15 cellular contexts compared by ENCODE assay signal in the genomic region with DNA sequence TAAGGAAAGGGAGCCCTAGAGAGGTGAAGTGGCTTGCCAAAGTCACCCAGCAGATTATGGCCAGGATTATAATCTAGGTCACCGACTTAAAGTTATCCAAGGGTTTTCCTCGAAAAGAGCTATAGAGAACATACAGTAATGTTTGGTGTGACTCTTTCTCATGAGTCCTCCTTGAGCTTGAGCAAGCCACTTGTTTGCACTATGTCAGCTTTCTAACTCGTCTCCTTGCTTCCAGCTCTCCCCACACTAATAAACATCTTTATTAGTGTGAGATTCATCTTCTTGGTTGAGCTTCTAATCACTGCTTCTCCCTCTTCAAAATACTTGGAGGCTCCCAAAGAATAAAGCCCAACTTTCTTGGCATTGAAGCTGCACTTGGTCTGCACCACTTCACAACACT.
DNase-seq lines count a peak whose midpoint lies in the region; ATAC-seq and TF ChIP-seq lines count a peak whose summit lies in the region.
"Had no signal": no experiment of that assay in that cellular context is flagged by ENCODE, and none has a peak within 500 bp of the region (broad histone marks: within the 10 kb centered on the region; RNA-seq: fewer than 3 reads in every experiment).

No MANE protein-coding gene starts in this region.

- no peak overlapping the region for H3K4me3 ChIP-seq in heart right ventricle
- H3K4me3 ChIP-seq in right atrium auricular region, result no peak overlapping the region
- H3K4me3 ChIP-seq in right cardiac atrium (ENCODE audit: low read length), result no peak overlapping the region
- no peak overlapping the region for H3K4me3 ChIP-seq in testis
- H3K4me3 ChIP-seq in aorta (ENCODE audit: low read length in 2 of 2), result no peak overlapping the region
- H3K4me3 ChIP-seq in naive thymus-derived CD4-positive, alpha-beta T cell (ENCODE audit: low read length), result no peak overlapping the region
- H3K4me3 ChIP-seq: BLaER1, HAP-1 had no signal

- intact Hi-C loops in heart right ventricle (cut with DNase I) (no loop called here), right cardiac atrium (cut with DNase I) (no loop called here), testis (cut with DNase I; ENCODE audit: low total_unique reads) (no loop called here), aorta (cut with DNase I) (no loop called here)
- intact Hi-C loops in naive thymus-derived CD4-positive, alpha-beta T cell (cut with micrococcal nuclease), result no loop called here

- H3K27me3 ChIP-seq in heart right ventricle, result no peaks in the 10 kb centered on the region
- no peaks in the 10 kb centered on the region for H3K27me3 ChIP-seq in right atrium auricular region
- no peaks in the 10 kb centered on the region for H3K27me3 ChIP-seq in right cardiac atrium (ENCODE audit: control insufficient read depth, insufficient read depth)
- H3K27me3 ChIP-seq in testis, result no peaks in the 10 kb centered on the region
- H3K27me3 ChIP-seq in aorta (ENCODE audit: control insufficient read depth in 1 of 2, insufficient read depth in 2 of 2, low read length in 1 of 2), result no peaks in the 10 kb centered on the region
- H3K27me3 ChIP-seq in naive thymus-derived CD4-positive, alpha-beta T cell (ENCODE audit: control insufficient read depth in 2 of 2, insufficient read depth in 2 of 2, low read length in 2 of 2), result no peaks in the 10 kb centered on the region
- H3K27me3 ChIP-seq: BLaER1 had no signal

- 38 to 55% methylated on average over 3 of the region's 3 CpGs for WGBS in heart right ventricle, 2 donors
- WGBS in right cardiac atrium, result 53% methylated on average over 3 of the region's 3 CpGs
- 20 to 30% methylated on average over 3 of the region's 3 CpGs for WGBS in testis, 2 donors
- WGBS in aorta, 2 donors, result 10 to 16% methylated on average over 3 of the region's 3 CpGs

- H3K4me1 Mint-ChIP-seq in naive thymus-derived CD4-positive, alpha-beta T cell, result no peaks in the 10 kb centered on the region
- H3K4me1 Mint-ChIP-seq: CD8-positive, alpha-beta memory T cell had no signal

- H3K27ac ChIP-seq in heart right ventricle, result peak overlapping the region in 1 of 10 donors; percentile 15
- no peak overlapping the region for H3K27ac ChIP-seq in right atrium auricular region
- H3K27ac ChIP-seq in right cardiac atrium (ENCODE audit: low read length), result no peak overlapping the region
- peak overlapping the region; percentile 57 to 68 for H3K27ac ChIP-seq in testis
- H3K27ac ChIP-seq in aorta (ENCODE audit: low read depth in 1 of 2, low read length in 2 of 2), result peak overlapping the region in 1 of 2 donors; percentile 59
- H3K27ac ChIP-seq in naive thymus-derived CD4-positive, alpha-beta T cell (ENCODE audit: low read depth, low read length), result no peak overlapping the region
- H3K27ac ChIP-seq: BLaER1 had no signal

- peaks cover 0 to 14% (median 5%) of the 10 kb centered on the region in 11 donors for H3K9me3 Mint-ChIP-seq in naive thymus-derived CD4-positive, alpha-beta T cell

- no peak overlapping the region for H3K4me3 Mint-ChIP-seq in naive thymus-derived CD4-positive, alpha-beta T cell
- H3K4me3 Mint-ChIP-seq: CD8-positive, alpha-beta memory T cell had no signal

- H3K9me3 ChIP-seq in heart right ventricle, result peaks cover 0 to 12% (median 0%) of the 10 kb centered on the region in 11 donors
- H3K9me3 ChIP-seq in right atrium auricular region, result peaks cover 0 to 3% of the 10 kb centered on the region in 2 donors
- peaks cover 3% of the 10 kb centered on the region for H3K9me3 ChIP-seq in right cardiac atrium (ENCODE audit: control insufficient read depth, low read length)
- H3K9me3 ChIP-seq in testis, result no peaks in the 10 kb centered on the region
- no peaks in the 10 kb centered on the region for H3K9me3 ChIP-seq in aorta (ENCODE audit: control insufficient read depth, low read length)
- no peaks in the 10 kb centered on the region for H3K9me3 ChIP-seq in naive thymus-derived CD4-positive, alpha-beta T cell (ENCODE audit: control insufficient read depth in 2 of 3, low read length in 3 of 3)
- H3K9me3 ChIP-seq: Caco-2, HAP-1 had no signal

- no peak for TF ChIP-seq CTCF in heart right ventricle (IDR thresholded peaks at IDR 0.05)
- no peak for TF ChIP-seq CTCF in right atrium auricular region (IDR thresholded peaks at IDR 0.05)
- TF ChIP-seq CTCF in testis (IDR thresholded peaks at IDR 0.05), result no peak

- POLR2A ChIA-PET in naive thymus-derived CD4-positive, alpha-beta T cell (lab: Charles Lee), result no interaction called here

- CTCF ChIA-PET in naive thymus-derived CD4-positive, alpha-beta T cell (lab: Charles Lee), result no interaction called here

- ATAC-seq in heart right ventricle (peak in 5 of 8 donors; percentile 25 to 47 (median 37)), right cardiac atrium (peak; percentile 32 to 50), aorta (ENCODE audit: low FRiP score) (peak; percentile 67)
- no peak for ATAC-seq in naive thymus-derived CD4-positive, alpha-beta T cell

- H3K27ac Mint-ChIP-seq in naive thymus-derived CD4-positive, alpha-beta T cell, result no peak overlapping the region

- TF ChIP-seq POLR2A in testis (IDR thresholded peaks at IDR 0.05), result no peak

- H3K4me1 ChIP-seq in heart right ventricle (peaks cover 0 to 8% (median 0%) of the 10 kb centered on the region in 9 donors), right atrium auricular region (no peaks in the 10 kb centered on the region), right cardiac atrium (ENCODE audit: control insufficient read depth, insufficient read depth, low read length) (no peaks in the 10 kb centered on the region), testis (peaks cover 17% of the 10 kb centered on the region), aorta (ENCODE audit: control insufficient read depth in 1 of 2, insufficient read depth in 2 of 2, low read length in 2 of 2) (peaks cover 0 to 12% of the 10 kb centered on the region in 2 donors)
- H3K4me1 ChIP-seq in naive thymus-derived CD4-positive, alpha-beta T cell (ENCODE audit: control insufficient read depth in 2 of 2, insufficient read depth in 2 of 2, low read length in 2 of 2), result no peaks in the 10 kb centered on the region
- H3K4me1 ChIP-seq: Caco-2, HAP-1 had no signal

- no peak for DNase-seq in heart right ventricle
- DNase-seq in right atrium auricular region (ENCODE audit: low spot score), result no peak
- DNase-seq in right cardiac atrium, result no peak
- no peak for DNase-seq in testis
- DNase-seq in aorta, result no peak
- no peak for DNase-seq in naive thymus-derived CD4-positive, alpha-beta T cell
- no peak for DNase-seq in middle frontal gyrus (ENCODE audit: extremely low spot score, low spot score)
- DNase-seq: 8988T; AML-193; Caco-2; CD8-positive, alpha-beta memory T cell; DND-41; GDM1 had no signal

- H3K36me3 Mint-ChIP-seq in naive thymus-derived CD4-positive, alpha-beta T cell, result no peaks in the 10 kb centered on the region
- H3K36me3 Mint-ChIP-seq: CD8-positive, alpha-beta memory T cell had no signal

- H3K27me3 Mint-ChIP-seq in naive thymus-derived CD4-positive, alpha-beta T cell, result peaks cover 1 to 21% (median 15%) of the 10 kb centered on the region in 5 donors

- H3K36me3 ChIP-seq in heart right ventricle, result no peaks in the 10 kb centered on the region
- no peaks in the 10 kb centered on the region for H3K36me3 ChIP-seq in right atrium auricular region
- no peaks in the 10 kb centered on the region for H3K36me3 ChIP-seq in testis (ENCODE audit: low read depth, missing control alignments)
- no peaks in the 10 kb centered on the region for H3K36me3 ChIP-seq in aorta (ENCODE audit: control insufficient read depth in 1 of 2, insufficient read depth in 2 of 2, low read length in 1 of 2)
- H3K36me3 ChIP-seq in naive thymus-derived CD4-positive, alpha-beta T cell (ENCODE audit: control insufficient read depth in 2 of 3, insufficient read depth in 3 of 3, low read length in 3 of 3), result no peaks in the 10 kb centered on the region
- H3K36me3 ChIP-seq: BLaER1, HAP-1 had no signal

Comparison
In these comparisons a context has a peak if more than half of its experiments do, and no peak if none do; other contexts are left out.
1. H3K27ac ChIP-seq: peak in testis (2 of 2); none in right atrium auricular region (0 of 2), right cardiac atrium (single experiment) and naive thymus-derived CD4-positive, alpha-beta T cell (single experiment).